ENCODE assay signal across 31 cellular contexts in the genomic region with DNA sequence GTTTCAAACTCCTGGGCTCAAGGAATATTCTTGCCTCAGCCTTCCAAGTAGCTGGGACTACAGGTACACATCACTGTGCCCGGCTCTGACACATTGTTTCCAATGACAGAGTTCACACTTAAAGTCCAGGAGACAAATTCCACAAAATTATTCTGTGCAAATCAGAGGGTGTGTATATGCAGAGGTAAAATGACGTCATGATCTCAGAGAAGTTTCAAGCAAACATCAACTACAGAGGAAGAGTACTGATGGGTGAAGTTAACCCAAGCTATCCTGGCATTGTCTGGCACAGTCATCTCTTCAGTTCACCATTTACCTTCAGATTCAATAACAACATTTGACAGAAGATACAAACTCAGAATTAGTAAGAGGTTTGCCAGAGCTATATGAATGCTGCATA.
"Had no signal": no experiment of that assay in that cellular context is flagged by ENCODE, and none has a peak within 500 bp of the region (broad histone marks: within the 10 kb centered on the region; RNA-seq: fewer than 3 reads in every experiment).

No MANE protein-coding gene starts in this region.

- H3K4me1 ChIP-seq: neural progenitor cell, parathyroid adenoma, psoas muscle, spleen, suprapubic skin, testis, tibial artery, transverse colon, upper lobe of right lung, uterus had no signal

- H3K27ac Mint-ChIP-seq: natural killer cell; nephron; neural progenitor cell; progenitor cell of endocrine pancreas; stimulated activated memory B cell treated with anti-CD40 and anti-IgM and Interleukin-4, amounts not matched to agents 10 μg/mL and 1 μg/mL and 100 μg/mL, for 72 hours; stimulated activated naive CD8-positive, alpha-beta T cell treated with anti-CD3 and anti-CD28 coated beads, Interleukin-15, amount 100 ng/mL, for 72 hours; type B pancreatic cell had no signal

- H3K79me2 ChIP-seq: parathyroid adenoma had no signal

- H3K27ac ChIP-seq: neural progenitor cell, ovary, parathyroid adenoma, psoas muscle, skin epidermis, spleen, suprapubic skin, testis, tibial artery, transverse colon, upper lobe of right lung, uterus had no signal

- H3K4me2 ChIP-seq: neural progenitor cell, smooth muscle cell had no signal

- H3K9ac ChIP-seq: neural progenitor cell, parathyroid adenoma had no signal

- H3K36me3 ChIP-seq: neural progenitor cell, ovary, spleen, suprapubic skin, tibial artery, transverse colon, upper lobe of right lung, uterus had no signal

- H3K27me3 ChIP-seq: neural progenitor cell, ovary, suprapubic skin, testis, tibial artery, transverse colon, upper lobe of right lung, uterus had no signal

- H3K4me1 Mint-ChIP-seq: natural killer cell; nephron; neural progenitor cell; stimulated activated memory B cell treated with anti-CD40 and anti-IgM and Interleukin-4, amounts not matched to agents 10 μg/mL and 1 μg/mL and 100 μg/mL, for 72 hours; stimulated activated naive CD8-positive, alpha-beta T cell treated with anti-CD3 and anti-CD28 coated beads, Interleukin-15, amount 100 ng/mL, for 72 hours had no signal

- H3K36me3 Mint-ChIP-seq: natural killer cell; neural progenitor cell; stimulated activated memory B cell treated with anti-CD40 and anti-IgM and Interleukin-4, amounts not matched to agents 10 μg/mL and 1 μg/mL and 100 μg/mL, for 72 hours; type B pancreatic cell had no signal

- H2AFZ ChIP-seq: neural progenitor cell, parathyroid adenoma had no signal

- H3K27me3 Mint-ChIP-seq: stimulated activated naive CD8-positive, alpha-beta T cell treated with anti-CD3 and anti-CD28 coated beads, Interleukin-15, amount 100 ng/mL, for 72 hours had no signal

- ATAC-seq: natural killer cell; psoas muscle; right cardiac atrium; sciatic nerve; stimulated activated memory B cell treated with anti-CD40 and anti-IgM and Interleukin-4, amounts not matched to agents 10 μg/mL and 1 μg/mL and 100 μg/mL, for 72 hours; stimulated activated naive CD8-positive, alpha-beta T cell treated with anti-CD3 and anti-CD28 coated beads, Interleukin-15, amount 100 ng/mL, for 72 hours; stimulated activated naive CD8-positive, alpha-beta T cell treated with anti-CD3 and anti-CD28 coated beads, Interleukin-15, Interleukin-2, amounts not matched to agents 100 U/mL and 50 U/mL, for 24 hours; upper lobe of right lung had no signal

- H3K4me3 Mint-ChIP-seq: natural killer cell; nephron; neural progenitor cell; stimulated activated memory B cell treated with anti-CD40 and anti-IgM and Interleukin-4, amounts not matched to agents 10 μg/mL and 1 μg/mL and 100 μg/mL, for 72 hours; stimulated activated naive CD8-positive, alpha-beta T cell treated with anti-CD3 and anti-CD28 coated beads, Interleukin-15, amount 100 ng/mL, for 72 hours; type B pancreatic cell had no signal

- DNase-seq: natural killer cell; occipital lobe; ovary; posterior cingulate gyrus; psoas muscle; right cardiac atrium; spleen; stimulated activated CD4-positive, alpha-beta T cell treated with anti-CD3 and anti-CD28 coated beads, Interleukin-12 subunit alpha, Interleukin-12 subunit beta, amount 100 ng/mL, for 4 hours; stimulated activated CD4-positive, alpha-beta T cell treated with anti-CD3 and anti-CD28 coated beads, Interleukin-1b, Interleukin-23, amount 100 ng/mL, for 48 hours; stimulated activated CD4-positive, alpha-beta T cell treated with anti-CD3 and anti-CD28 coated beads, Interleukin-4, amount 100 ng/mL, for 1 hour; stimulated activated CD4-positive, alpha-beta T cell treated with anti-CD3 and anti-CD28 coated beads, Interleukin-4, amount 100 ng/mL, for 4 hours; stimulated activated CD8-positive, alpha-beta memory T cell treated with anti-CD3 and anti-CD28 coated beads, Interleukin-4, amount 100 ng/mL, for 48 hours; stimulated activated naive CD4-positive, alpha-beta T cell; stimulated activated naive CD8-positive, alpha-beta T cell treated with anti-CD3 and anti-CD28 coated beads, Interleukin-15, amount 100 ng/mL, for 72 hours; stimulated activated naive CD8-positive, alpha-beta T cell treated with anti-CD3 and anti-CD28 coated beads, Interleukin-15, Interleukin-2, amounts not matched to agents 100 U/mL and 50 U/mL, for 24 hours; substantia nigra; testis; tibial artery; transverse colon; upper lobe of right lung; uterus had no signal

- H3K4me3 ChIP-seq: neural progenitor cell, ovary, psoas muscle, skin epidermis, smooth muscle cell, spleen, suprapubic skin, testis, tibial artery, transverse colon, upper lobe of right lung, uterus had no signal

- H3K9me3 Mint-ChIP-seq: natural killer cell; nephron; neural progenitor cell; stimulated activated memory B cell treated with anti-CD40 and anti-IgM and Interleukin-4, amounts not matched to agents 10 μg/mL and 1 μg/mL and 100 μg/mL, for 72 hours; stimulated activated naive CD8-positive, alpha-beta T cell treated with anti-CD3 and anti-CD28 coated beads, Interleukin-15, amount 100 ng/mL, for 72 hours; type B pancreatic cell had no signal

- H3K9me3 ChIP-seq: ovary, psoas muscle, spleen, suprapubic skin, testis, tibial artery, transverse colon, upper lobe of right lung, uterus had no signal
